Comparison of ENCODE assay signal across 2 cellular contexts in genomic region chr17:79083191-79083971, GRCh38.
TF ChIP-seq lines count a peak whose summit lies in the region.

No MANE protein-coding gene starts in this region.

TF ChIP-seq in SK-N-SH, 30 proteins besides CTCF, POLR2A, EP300 and RAD21 (continued from another document):
- TF ChIP-seq, protein P1, sequence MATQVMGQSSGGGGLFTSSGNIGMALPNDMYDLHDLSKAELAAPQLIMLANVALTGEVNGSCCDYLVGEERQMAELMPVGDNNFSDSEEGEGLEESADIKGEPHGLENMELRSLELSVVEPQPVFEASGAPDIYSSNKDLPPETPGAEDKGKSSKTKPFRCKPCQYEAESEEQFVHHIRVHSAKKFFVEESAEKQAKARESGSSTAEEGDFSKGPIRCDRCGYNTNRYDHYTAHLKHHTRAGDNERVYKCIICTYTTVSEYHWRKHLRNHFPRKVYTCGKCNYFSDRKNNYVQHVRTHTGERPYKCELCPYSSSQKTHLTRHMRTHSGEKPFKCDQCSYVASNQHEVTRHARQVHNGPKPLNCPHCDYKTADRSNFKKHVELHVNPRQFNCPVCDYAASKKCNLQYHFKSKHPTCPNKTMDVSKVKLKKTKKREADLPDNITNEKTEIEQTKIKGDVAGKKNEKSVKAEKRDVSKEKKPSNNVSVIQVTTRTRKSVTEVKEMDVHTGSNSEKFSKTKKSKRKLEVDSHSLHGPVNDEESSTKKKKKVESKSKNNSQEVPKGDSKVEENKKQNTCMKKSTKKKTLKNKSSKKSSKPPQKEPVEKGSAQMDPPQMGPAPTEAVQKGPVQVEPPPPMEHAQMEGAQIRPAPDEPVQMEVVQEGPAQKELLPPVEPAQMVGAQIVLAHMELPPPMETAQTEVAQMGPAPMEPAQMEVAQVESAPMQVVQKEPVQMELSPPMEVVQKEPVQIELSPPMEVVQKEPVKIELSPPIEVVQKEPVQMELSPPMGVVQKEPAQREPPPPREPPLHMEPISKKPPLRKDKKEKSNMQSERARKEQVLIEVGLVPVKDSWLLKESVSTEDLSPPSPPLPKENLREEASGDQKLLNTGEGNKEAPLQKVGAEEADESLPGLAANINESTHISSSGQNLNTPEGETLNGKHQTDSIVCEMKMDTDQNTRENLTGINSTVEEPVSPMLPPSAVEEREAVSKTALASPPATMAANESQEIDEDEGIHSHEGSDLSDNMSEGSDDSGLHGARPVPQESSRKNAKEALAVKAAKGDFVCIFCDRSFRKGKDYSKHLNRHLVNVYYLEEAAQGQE (IDR thresholded peaks at IDR 0.05; ENCODE audit: low read depth, low read length), result no peak
- TF ChIP-seq GABPA (IDR thresholded peaks at IDR 0.05; ENCODE audit: low read depth) (no peak), ZBTB33 (IDR thresholded peaks at IDR 0.05; ENCODE audit: borderline replicate concordance, low read depth) (no peak), JUND (IDR thresholded peaks at IDR 0.05) (no peak), MXI1 (IDR thresholded peaks at IDR 0.05; ENCODE audit: low read depth, low read length) (no peak), MEF2A (IDR thresholded peaks at IDR 0.05; ENCODE audit: borderline replicate concordance, low read depth) (no peak)
TF ChIP-seq in SK-N-SH: peak in this region for 0.

TF ChIP-seq in SK-N-SH treated with all-trans-retinoic acid at 6 μM for 48 hours, 23 proteins besides CTCF, POLR2A, EP300 and RAD21 (continued from another document):
- TF ChIP-seq, protein P2, sequence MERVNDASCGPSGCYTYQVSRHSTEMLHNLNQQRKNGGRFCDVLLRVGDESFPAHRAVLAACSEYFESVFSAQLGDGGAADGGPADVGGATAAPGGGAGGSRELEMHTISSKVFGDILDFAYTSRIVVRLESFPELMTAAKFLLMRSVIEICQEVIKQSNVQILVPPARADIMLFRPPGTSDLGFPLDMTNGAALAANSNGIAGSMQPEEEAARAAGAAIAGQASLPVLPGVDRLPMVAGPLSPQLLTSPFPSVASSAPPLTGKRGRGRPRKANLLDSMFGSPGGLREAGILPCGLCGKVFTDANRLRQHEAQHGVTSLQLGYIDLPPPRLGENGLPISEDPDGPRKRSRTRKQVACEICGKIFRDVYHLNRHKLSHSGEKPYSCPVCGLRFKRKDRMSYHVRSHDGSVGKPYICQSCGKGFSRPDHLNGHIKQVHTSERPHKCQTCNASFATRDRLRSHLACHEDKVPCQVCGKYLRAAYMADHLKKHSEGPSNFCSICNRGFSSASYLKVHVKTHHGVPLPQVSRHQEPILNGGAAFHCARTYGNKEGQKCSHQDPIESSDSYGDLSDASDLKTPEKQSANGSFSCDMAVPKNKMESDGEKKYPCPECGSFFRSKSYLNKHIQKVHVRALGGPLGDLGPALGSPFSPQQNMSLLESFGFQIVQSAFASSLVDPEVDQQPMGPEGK (CRISPR knock-in tag; IDR thresholded peaks at IDR 0.05; ENCODE audit: borderline replicate concordance), result no peak
- no peak for TF ChIP-seq CSDC2 (CRISPR knock-in tag; IDR thresholded peaks at IDR 0.05)
- no peak for TF ChIP-seq ZNF70 (CRISPR knock-in tag; IDR thresholded peaks at IDR 0.05)
- TF ChIP-seq, protein P3, sequence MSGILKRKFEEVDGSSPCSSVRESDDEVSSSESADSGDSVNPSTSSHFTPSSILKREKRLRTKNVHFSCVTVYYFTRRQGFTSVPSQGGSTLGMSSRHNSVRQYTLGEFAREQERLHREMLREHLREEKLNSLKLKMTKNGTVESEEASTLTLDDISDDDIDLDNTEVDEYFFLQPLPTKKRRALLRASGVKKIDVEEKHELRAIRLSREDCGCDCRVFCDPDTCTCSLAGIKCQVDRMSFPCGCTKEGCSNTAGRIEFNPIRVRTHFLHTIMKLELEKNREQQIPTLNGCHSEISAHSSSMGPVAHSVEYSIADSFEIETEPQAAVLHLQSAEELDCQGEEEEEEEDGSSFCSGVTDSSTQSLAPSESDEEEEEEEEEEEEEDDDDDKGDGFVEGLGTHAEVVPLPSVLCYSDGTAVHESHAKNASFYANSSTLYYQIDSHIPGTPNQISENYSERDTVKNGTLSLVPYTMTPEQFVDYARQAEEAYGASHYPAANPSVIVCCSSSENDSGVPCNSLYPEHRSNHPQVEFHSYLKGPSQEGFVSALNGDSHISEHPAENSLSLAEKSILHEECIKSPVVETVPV (CRISPR knock-in tag; IDR thresholded peaks at IDR 0.05), result no peak
- TF ChIP-seq ZC3H10 (CRISPR knock-in tag; IDR thresholded peaks at IDR 0.05), result no peak
- TF ChIP-seq ISL1 (CRISPR knock-in tag; IDR thresholded peaks at IDR 0.05), result no peak
